Comparison of ENCODE assay signal across 27 cellular contexts in genomic region chr2:167534443-167534842, GRCh38.
"Had no signal": no experiment of that assay in that cellular context is flagged by ENCODE, and none has a peak within 500 bp of the region (broad histone marks: within the 10 kb centered on the region; RNA-seq: fewer than 3 reads in every experiment).

No MANE protein-coding gene starts in this region.

- H3K9ac ChIP-seq: neural progenitor cell, parathyroid adenoma had no signal

- H3K4me3 Mint-ChIP-seq: mesothelial cell of epicardium; naive B cell; natural killer cell; nephron progenitor cell; neural progenitor cell; stimulated activated naive B cell treated with anti-CD40 and anti-IgM and Interleukin-4, amounts not matched to agents 10 μg/mL and 1 μg/mL and 100 μg/mL, for 72 hours had no signal

- ATAC-seq: natural killer cell; psoas muscle; right lobe of liver; stimulated activated naive B cell treated with anti-CD40 and anti-IgM and Interleukin-4, amounts not matched to agents 10 μg/mL and 1 μg/mL and 100 μg/mL, for 72 hours; stimulated activated naive CD8-positive, alpha-beta T cell treated with anti-CD3 and anti-CD28 coated beads, Interleukin-15, Interleukin-2, amounts not matched to agents 100 U/mL and 50 U/mL, for 24 hours; upper lobe of right lung had no signal

- H3K4me3 ChIP-seq: left ventricle myocardium inferior, lung, neural progenitor cell, psoas muscle, right atrium auricular region, right lobe of liver, skin epidermis, stomach, testis, thyroid gland, transverse colon, upper lobe of right lung had no signal

- H3K9me3 ChIP-seq: neutrophil, psoas muscle, right atrium auricular region, right lobe of liver, stomach, testis, thyroid gland, transverse colon, upper lobe of right lung had no signal

- H3K4me2 ChIP-seq: neural progenitor cell had no signal

- H2AFZ ChIP-seq: neural progenitor cell, parathyroid adenoma had no signal

- H3K4me1 Mint-ChIP-seq: mesothelial cell of epicardium; naive B cell; natural killer cell; nephron progenitor cell; neural progenitor cell; stimulated activated naive B cell treated with anti-CD40 and anti-IgM and Interleukin-4, amounts not matched to agents 10 μg/mL and 1 μg/mL and 100 μg/mL, for 72 hours had no signal

- DNase-seq: islet precursor cell; left ventricle myocardium inferior; mesendoderm; naive B cell; natural killer cell; nephron progenitor cell; occipital lobe; psoas muscle; right lobe of liver; stimulated activated CD4-positive, alpha-beta T cell treated with anti-CD3 and anti-CD28 coated beads, Interleukin-12 subunit alpha, Interleukin-12 subunit beta, amount 100 ng/mL, for 4 hours; stimulated activated CD4-positive, alpha-beta T cell treated with anti-CD3 and anti-CD28 coated beads, Interleukin-15, amount 100 ng/mL, for 24 hours; stimulated activated CD4-positive, alpha-beta T cell treated with anti-CD3 and anti-CD28 coated beads, Interleukin-2, amount 100 ng/mL, for 24 hours; stimulated activated CD4-positive, alpha-beta T cell treated with anti-CD3 and anti-CD28 coated beads, Interleukin-4, amount 100 ng/mL, for 1 hour; stimulated activated naive B cell treated with anti-CD40 and anti-IgM and Interleukin-4, amounts not matched to agents 10 μg/mL and 1 μg/mL and 100 μg/mL, for 72 hours; stimulated activated naive CD8-positive, alpha-beta T cell treated with anti-CD3 and anti-CD28 coated beads, Interleukin-15, Interleukin-2, amounts not matched to agents 100 U/mL and 50 U/mL, for 24 hours; stomach; testis; thyroid gland; transverse colon; upper lobe of right lung had no signal

- H3K36me3 Mint-ChIP-seq: mesothelial cell of epicardium; naive B cell; natural killer cell; neural progenitor cell; stimulated activated naive B cell treated with anti-CD40 and anti-IgM and Interleukin-4, amounts not matched to agents 10 μg/mL and 1 μg/mL and 100 μg/mL, for 72 hours had no signal

- H3K27me3 Mint-ChIP-seq: naive B cell; stimulated activated naive B cell treated with anti-CD40 and anti-IgM and Interleukin-4, amounts not matched to agents 10 μg/mL and 1 μg/mL and 100 μg/mL, for 72 hours had no signal

- H3K27ac Mint-ChIP-seq: mesothelial cell of epicardium; naive B cell; natural killer cell; nephron progenitor cell; neural progenitor cell; stimulated activated naive B cell treated with anti-CD40 and anti-IgM and Interleukin-4, amounts not matched to agents 10 μg/mL and 1 μg/mL and 100 μg/mL, for 72 hours had no signal

- H3K36me3 ChIP-seq: left ventricle myocardium inferior, neural progenitor cell, neutrophil, right atrium auricular region, right lobe of liver, stomach, thyroid gland, transverse colon, upper lobe of right lung had no signal

- H3K27ac ChIP-seq: left ventricle myocardium inferior, neural progenitor cell, neutrophil, parathyroid adenoma, psoas muscle, right atrium auricular region, right lobe of liver, skin epidermis, stomach, testis, thyroid gland, transverse colon, upper lobe of right lung had no signal

- H3K27me3 ChIP-seq: neural progenitor cell, neutrophil, right atrium auricular region, right lobe of liver, stomach, testis, thyroid gland, transverse colon, upper lobe of right lung had no signal

- H3K4me1 ChIP-seq: left ventricle myocardium inferior, neural progenitor cell, parathyroid adenoma, psoas muscle, right atrium auricular region, right lobe of liver, stomach, testis, thyroid gland, transverse colon, upper lobe of right lung had no signal
